ENCODE assay signal across 13 cellular contexts in genomic region chr11:100098560-100098959, GRCh38.
"Had no signal": no experiment of that assay in that cellular context is flagged by ENCODE, and none has a peak within 500 bp of the region (broad histone marks: within the 10 kb centered on the region; RNA-seq: fewer than 3 reads in every experiment).

No MANE protein-coding gene starts in this region.

- FAIRE-seq: frontal cortex had no signal

- DNase-seq: cortex of kidney; dorsolateral prefrontal cortex; effector CD8-positive, alpha-beta T cell; heart left ventricle; hippocampal formation; kidney glomerular epithelial cell; mesendoderm; naive thymus-derived CD4-positive, alpha-beta T cell; stimulated activated CD4-positive, alpha-beta T cell treated with anti-CD3 and anti-CD28 coated beads, Interleukin-2, amount 100 ng/mL, for 48 hours; stimulated activated naive CD4-positive, alpha-beta T cell treated with Interleukin-2 at 50 U/mL for 16 hours; trophoblast cell had no signal

- H3K36me3 Mint-ChIP-seq: naive thymus-derived CD4-positive, alpha-beta T cell had no signal

- H3K4me1 Mint-ChIP-seq: naive thymus-derived CD4-positive, alpha-beta T cell had no signal

- ATAC-seq: esophagus mucosa; heart left ventricle; naive thymus-derived CD4-positive, alpha-beta T cell had no signal

- H3K4me3 Mint-ChIP-seq: naive thymus-derived CD4-positive, alpha-beta T cell had no signal

- H3K27ac Mint-ChIP-seq: naive thymus-derived CD4-positive, alpha-beta T cell had no signal

- H3K27me3 Mint-ChIP-seq: naive thymus-derived CD4-positive, alpha-beta T cell had no signal
